Comparison of ENCODE assay signal across 9 cellular contexts in the genomic region with DNA sequence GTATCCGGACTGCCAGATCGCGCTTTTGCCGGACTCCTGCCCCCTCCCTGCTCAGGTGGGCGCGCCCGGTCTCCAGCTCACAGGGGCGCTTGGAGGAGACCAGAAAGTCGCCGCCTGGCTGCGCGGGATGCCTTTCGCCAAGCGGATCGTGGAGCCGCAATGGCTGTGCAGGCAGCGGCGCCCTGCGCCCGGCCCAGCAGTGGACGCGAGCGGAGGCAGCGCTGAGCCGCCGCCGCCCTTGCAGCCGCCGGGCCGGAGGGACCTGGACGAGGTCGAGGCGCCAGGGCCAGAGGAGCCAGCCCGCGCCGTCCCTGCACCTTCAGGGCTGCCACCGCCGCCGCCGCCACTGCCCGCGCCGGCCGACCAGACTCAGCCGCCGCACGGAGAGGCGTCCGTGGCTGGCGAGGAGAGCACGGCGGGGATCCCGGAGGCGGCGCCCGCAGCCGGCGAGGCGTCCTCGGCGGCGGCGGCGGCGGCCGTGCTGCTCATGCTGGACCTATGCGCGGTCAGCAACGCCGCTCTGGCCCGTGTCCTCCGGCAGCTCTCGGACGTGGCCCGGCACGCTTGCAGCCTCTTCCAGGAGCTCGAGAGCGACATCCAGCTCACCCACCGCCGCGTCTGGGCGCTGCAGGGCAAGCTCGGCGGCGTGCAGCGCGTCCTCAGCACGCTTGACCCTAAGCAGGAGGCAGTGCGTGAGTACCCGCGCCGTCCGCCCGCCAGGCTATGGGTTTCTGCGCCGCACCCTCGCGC. TPM values are rescaled to one million over a fixed set of nuclear protein-coding genes. Genes with fewer than 3 reads are reported as not detected.
DNase-seq lines count a peak whose midpoint lies in the region; ATAC-seq and TF ChIP-seq lines count a peak whose summit lies in the region.
"Had no signal": no experiment of that assay in that cellular context is flagged by ENCODE, and none has a peak within 500 bp of the region (broad histone marks: within the 10 kb centered on the region; RNA-seq: fewer than 3 reads in every experiment).

No MANE protein-coding gene starts in this region.

- H3F3A ChIP-seq in GM23248 (ENCODE audit: insufficient read depth) (0 out of 2 replicates have a peak, but pooled peaks cover 6% of the 10 kb centered on the region), SK-N-SH (replicated peaks; ENCODE audit: insufficient read depth) (no peaks in the 10 kb centered on the region)

- H3K27ac ChIP-seq in GM23248 (0 out of 2 replicates have a peak overlapping the region, but pooled peaks have one; percentile 12), SK-N-SH (ENCODE audit: low read depth in 2 of 2, low read length in 1 of 2) (no peak overlapping the region), heart right ventricle (peak overlapping the region in 5 of 10 donors; percentile 15 to 39 (median 31))

- H3K36me3 ChIP-seq in GM23248 (ENCODE audit: low read depth) (no peaks in the 10 kb centered on the region), SK-N-SH (replicated peaks in 1 of 2; ENCODE audit: control insufficient read depth in 1 of 2, insufficient read depth in 2 of 2, low read length in 1 of 2) (no peaks in the 10 kb centered on the region), heart right ventricle (no peaks in the 10 kb centered on the region)

- peak overlapping the region; percentile 82 for H2AFZ ChIP-seq in GM23248
- peak overlapping the region; percentile 41; the same call in 1 of the 2 replicates for H2AFZ ChIP-seq in SK-N-SH (ENCODE audit: low read depth)

- H3K4me1 ChIP-seq in GM23248 (ENCODE audit: insufficient read depth): no peaks in the 10 kb centered on the region
- peaks cover 0 to 10% of the 10 kb centered on the region in 2 experiments; a peak in 1 of 4 replicates for H3K4me1 ChIP-seq in SK-N-SH (ENCODE audit: control insufficient read depth in 1 of 2, insufficient read depth in 2 of 2, low read depth in 1 of 2, low read length in 1 of 2)
- H3K4me1 ChIP-seq in heart right ventricle: peaks cover 0 to 7% (median 0%) of the 10 kb centered on the region in 9 donors

- intact Hi-C loops in heart right ventricle (cut with DNase I) (loop anchor here in 7 of 10 donors (5.0 to 10.0 kb wide), 8 partner anchors 131 to 316 kb away; no protein-coding TSS in a partner anchor), sciatic nerve (cut with DNase I) (no loop called here)

- H4K20me1 ChIP-seq in GM23248 (ENCODE audit: insufficient read depth) (no peaks in the 10 kb centered on the region), SK-N-SH (ENCODE audit: insufficient read depth) (no peaks in the 10 kb centered on the region)

- DNase-seq in GM23248 (peak; percentile 65), SK-N-SH (peak; percentile 64), heart right ventricle (peak in 1 of 2 donors; percentile 31), sciatic nerve (ENCODE audit: low spot score) (no peak), NCI-H2107 treated with DMSO at 0.1 percent for 48 hours (lab: John Stamatoyannopoulos, UW; ENCODE audit: unreplicated experiment) (no peak)
- DNase-seq: naive B cell had no signal

- H3K4me2 ChIP-seq in GM23248 (ENCODE audit: unreplicated experiment) (peak overlapping the region; percentile 94), SK-N-SH (peak overlapping the region; percentile 83)

- H3K4me3 ChIP-seq in GM23248 (peak overlapping the region; percentile 80), SK-N-SH (ENCODE audit: low read depth in 2 of 2, low read length in 1 of 2) (peak overlapping the region; percentile 53 to 59), heart right ventricle (peak overlapping the region; percentile 18 to 60 (median 58))

- H3K27me3 ChIP-seq in GM23248 (replicated peaks; ENCODE audit: insufficient read depth): no peaks in the 10 kb centered on the region
- peaks cover 4% of the 10 kb centered on the region; the same call in 1 of the 2 replicates for H3K27me3 ChIP-seq in SK-N-SH (ENCODE audit: insufficient read depth)
- peaks cover 0 to 70% (median 0%) of the 10 kb centered on the region in 7 donors for H3K27me3 ChIP-seq in heart right ventricle

- H3K79me2 ChIP-seq in GM23248 (ENCODE audit: insufficient read depth) (peaks cover 22% of the 10 kb centered on the region; the same call in 1 of the 2 replicates), SK-N-SH (ENCODE audit: insufficient read depth) (peaks cover 16% of the 10 kb centered on the region)

- no peak for TF ChIP-seq EP300 in SK-N-SH (IDR thresholded peaks at IDR 0.05; ENCODE audit: borderline replicate concordance in 1 of 2, low read depth in 1 of 2, low read length in 1 of 2)

- ATAC-seq in heart right ventricle: peak; percentile 32 to 58 (median 43)
- ATAC-seq in sciatic nerve: peak; percentile 5
- ATAC-seq in GM19467 (IDR thresholded peaks at IDR 0.05; ENCODE audit: unreplicated experiment): no peak
- ATAC-seq in GM19035 (IDR thresholded peaks at IDR 0.05; ENCODE audit: unreplicated experiment): no peak
- no peak for ATAC-seq in GM18861 (IDR thresholded peaks at IDR 0.05; ENCODE audit: unreplicated experiment)

- 0 to 4% methylated on average over 1 to 16 of the region's 98 CpGs for WGBS in GM23248 (ENCODE audit: low coverage in 1 of 2, low lambda C conversion rate in 2 of 2, missing lambda C conversion rate in 2 of 2), 2 experiments
- 20% methylated on average over 16 of the region's 98 CpGs for WGBS in SK-N-SH (ENCODE audit: low lambda C conversion rate)
- WGBS in heart right ventricle, 2 donors: 0 to 1% methylated on average over 26 to 93 of the region's 98 CpGs

- no peaks in the 10 kb centered on the region for H3K9me3 ChIP-seq in GM23248 (ENCODE audit: low read depth)
- no peaks in the 10 kb centered on the region for H3K9me3 ChIP-seq in SK-N-SH
- H3K9me3 ChIP-seq in heart right ventricle: peaks cover 0 to 6% (median 0%) of the 10 kb centered on the region in 11 donors

- H3K9me2 ChIP-seq in GM23248 (ENCODE audit: insufficient read depth) (no peaks in the 10 kb centered on the region), SK-N-SH (no peaks in the 10 kb centered on the region)

- in situ Hi-C loops in GM23248 (cut with MboI): no loop called here

- no peak for TF ChIP-seq RAD21 in SK-N-SH (IDR thresholded peaks at IDR 0.05; ENCODE audit: low read length)

- CTCF ChIA-PET in SK-N-SH (lab: Yijun Ruan, JAX): interaction anchor here (1.1 to 1.4 kb wide), 4 partner anchors 32 to 493 kb away, joined by 3 to 5 read pairs (median 3); no protein-coding TSS in a partner anchor

- H3K9ac ChIP-seq in GM23248: peak overlapping the region; percentile 77
- H3K9ac ChIP-seq in SK-N-SH: peak overlapping the region; percentile 58; the same call in 1 of the 2 replicates

- TF ChIP-seq CTCF in SK-N-SH (IDR thresholded peaks at IDR 0.05) (no peak), heart right ventricle (IDR thresholded peaks at IDR 0.05) (no peak)

- POLR2A ChIA-PET in SK-N-SH (lab: Yijun Ruan, JAX): no interaction called here

TF ChIP-seq in SK-N-SH, 30 proteins besides CTCF, POLR2A, EP300 and RAD21 (continues in another document):
- TF ChIP-seq, protein P1, sequence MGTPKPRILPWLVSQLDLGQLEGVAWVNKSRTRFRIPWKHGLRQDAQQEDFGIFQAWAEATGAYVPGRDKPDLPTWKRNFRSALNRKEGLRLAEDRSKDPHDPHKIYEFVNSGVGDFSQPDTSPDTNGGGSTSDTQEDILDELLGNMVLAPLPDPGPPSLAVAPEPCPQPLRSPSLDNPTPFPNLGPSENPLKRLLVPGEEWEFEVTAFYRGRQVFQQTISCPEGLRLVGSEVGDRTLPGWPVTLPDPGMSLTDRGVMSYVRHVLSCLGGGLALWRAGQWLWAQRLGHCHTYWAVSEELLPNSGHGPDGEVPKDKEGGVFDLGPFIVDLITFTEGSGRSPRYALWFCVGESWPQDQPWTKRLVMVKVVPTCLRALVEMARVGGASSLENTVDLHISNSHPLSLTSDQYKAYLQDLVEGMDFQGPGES (IDR thresholded peaks at IDR 0.05; ENCODE audit: low read depth, low read length): no peak
- TF ChIP-seq FOXJ3 (CRISPR knock-in tag; IDR thresholded peaks at IDR 0.05) (no peak), TAF1 (IDR thresholded peaks at IDR 0.05; ENCODE audit: borderline replicate concordance, low read depth, low read length) (no peak), CHD2 (IDR thresholded peaks at IDR 0.05; ENCODE audit: low read length, partially characterized antibody) (no peak), NRF1 (IDR thresholded peaks at IDR 0.05; ENCODE audit: low read depth, low read length) (no peak), USF1 (IDR thresholded peaks at IDR 0.05; ENCODE audit: borderline replicate concordance, low read depth) (no peak), SIN3A (IDR thresholded peaks at IDR 0.05; ENCODE audit: borderline replicate concordance, low read depth, low read length) (no peak), RFX5 (IDR thresholded peaks at IDR 0.05; ENCODE audit: low read length) (no peak), EZH2phosphoT487 (IDR thresholded peaks at IDR 0.05; ENCODE audit: borderline replicate concordance, low read depth) (no peak)
- TF ChIP-seq, protein P2, sequence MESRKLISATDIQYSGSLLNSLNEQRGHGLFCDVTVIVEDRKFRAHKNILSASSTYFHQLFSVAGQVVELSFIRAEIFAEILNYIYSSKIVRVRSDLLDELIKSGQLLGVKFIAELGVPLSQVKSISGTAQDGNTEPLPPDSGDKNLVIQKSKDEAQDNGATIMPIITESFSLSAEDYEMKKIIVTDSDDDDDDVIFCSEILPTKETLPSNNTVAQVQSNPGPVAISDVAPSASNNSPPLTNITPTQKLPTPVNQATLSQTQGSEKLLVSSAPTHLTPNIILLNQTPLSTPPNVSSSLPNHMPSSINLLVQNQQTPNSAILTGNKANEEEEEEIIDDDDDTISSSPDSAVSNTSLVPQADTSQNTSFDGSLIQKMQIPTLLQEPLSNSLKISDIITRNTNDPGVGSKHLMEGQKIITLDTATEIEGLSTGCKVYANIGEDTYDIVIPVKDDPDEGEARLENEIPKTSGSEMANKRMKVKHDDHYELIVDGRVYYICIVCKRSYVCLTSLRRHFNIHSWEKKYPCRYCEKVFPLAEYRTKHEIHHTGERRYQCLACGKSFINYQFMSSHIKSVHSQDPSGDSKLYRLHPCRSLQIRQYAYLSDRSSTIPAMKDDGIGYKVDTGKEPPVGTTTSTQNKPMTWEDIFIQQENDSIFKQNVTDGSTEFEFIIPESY (IDR thresholded peaks at IDR 0.05; ENCODE audit: borderline replicate concordance, low read depth): no peak

RNA-seq across cellular contexts. Expression of gene NHS, which starts 0.8 kb away (rescaled TPM):
- 4.8 and 5.6 TPM in 2 replicates for total RNA-seq in GM23248 (2014; rRNA removed; shearing (Covaris generic))
- polyA plus RNA-seq in GM23248 (2016; fragmentation: Nextera tagmentation; extraction: Ambion mirVana): 0.74 and 1.0 TPM in 2 replicates
- 1.0 and 1.2 TPM in 2 replicates for polyA plus RNA-seq in SK-N-SH (2012; rRNA removed)
- 0.82 and 0.84 TPM in 2 replicates for polyA plus RNA-seq in SK-N-SH (2012; cell fraction: cytosol; rRNA removed)
- 2.7 and 3.6 TPM in 2 replicates for polyA plus RNA-seq in SK-N-SH (2012; cell fraction: nucleus; rRNA removed)
- 1 to 10 TPM in 8 of 10 donors, under 1 TPM in 2; 0.78 to 2.7 (median 1.3) TPM for total RNA-seq in heart right ventricle
- under 1 TPM; 0.20 to 0.95 TPM for polyA plus RNA-seq in heart right ventricle
- total RNA-seq in sciatic nerve: 20.2 TPM

Comparison
In these comparisons a context has a peak if more than half of its experiments do, and no peak if none do; other contexts are left out.
1. DNase-seq: peak in GM23248 (single experiment) and SK-N-SH (single experiment); none in sciatic nerve (single experiment) and NCI-H2107 treated with DMSO at 0.1 percent for 48 hours (single experiment).
2. ATAC-seq: peak in heart right ventricle (8 of 8) and sciatic nerve (single experiment); none in GM19467 (single experiment), GM19035 (single experiment) and GM18861 (single experiment).
3. Peak in every context shown above with its lines, with median percentiles within 50 percentile points of each other: H3K4me3 ChIP-seq.